15 cellular contexts compared by ENCODE assay signal in genomic region chr1:191026828-191027227, GRCh38.
A peak's percentile ranks its signal among the peaks of the same experiment; 100 is the strongest.
DNase-seq lines count a peak whose midpoint lies in the region; TF ChIP-seq lines count a peak whose summit lies in the region.
"Had no signal": no experiment of that assay in that cellular context is flagged by ENCODE, and none has a peak within 500 bp of the region (broad histone marks: within the 10 kb centered on the region; RNA-seq: fewer than 3 reads in every experiment).

No MANE protein-coding gene starts in this region.

- CTCF ChIA-PET in activated naive CD4-positive, alpha-beta T cell treated with anti-CD3 and anti-CD28 coated beads, Interleukin-2, amount 10 ng/mL, durations not matched to agents 7 days and 5 days (lab: Charles Lee): no interaction called here

- TF ChIP-seq CTCF in WERI-Rb-1 (IDR thresholded peaks at IDR 0.05; ENCODE audit: low read depth, low read length): no peak
- no peak for TF ChIP-seq CTCF in neural progenitor cell (IDR thresholded peaks at IDR 0.05)

- no peaks in the 10 kb centered on the region for H3K36me3 Mint-ChIP-seq in neural progenitor cell
- H3K36me3 Mint-ChIP-seq in activated naive CD4-positive, alpha-beta T cell treated with anti-CD3 and anti-CD28 coated beads, Interleukin-2, amount 10 ng/mL, durations not matched to agents 7 days and 5 days: no peaks in the 10 kb centered on the region
- H3K36me3 Mint-ChIP-seq: CD8-positive, alpha-beta memory T cell had no signal

- H3K4me3 Mint-ChIP-seq in neural progenitor cell: no peak overlapping the region
- H3K4me3 Mint-ChIP-seq in activated naive CD4-positive, alpha-beta T cell treated with anti-CD3 and anti-CD28 coated beads, Interleukin-2, amount 10 ng/mL, durations not matched to agents 7 days and 5 days: no peak overlapping the region
- H3K4me3 Mint-ChIP-seq: CD8-positive, alpha-beta memory T cell had no signal

- no peak overlapping the region for H3K9ac ChIP-seq in neural progenitor cell
- H3K9ac ChIP-seq: BLaER1, GM23248 had no signal

- H3K36me3 ChIP-seq in WERI-Rb-1 (no peaks in the 10 kb centered on the region), neural progenitor cell (no peaks in the 10 kb centered on the region)
- H3K36me3 ChIP-seq: BLaER1 had no signal

- H3K27ac Mint-ChIP-seq in neural progenitor cell: no peak overlapping the region
- H3K27ac Mint-ChIP-seq in activated naive CD4-positive, alpha-beta T cell treated with anti-CD3 and anti-CD28 coated beads, Interleukin-2, amount 10 ng/mL, durations not matched to agents 7 days and 5 days: no peak overlapping the region
- H3K27ac Mint-ChIP-seq: CD8-positive, alpha-beta memory T cell had no signal

- no peaks in the 10 kb centered on the region for H3K4me1 Mint-ChIP-seq in neural progenitor cell
- no peaks in the 10 kb centered on the region for H3K4me1 Mint-ChIP-seq in activated naive CD4-positive, alpha-beta T cell treated with anti-CD3 and anti-CD28 coated beads, Interleukin-2, amount 10 ng/mL, durations not matched to agents 7 days and 5 days
- H3K4me1 Mint-ChIP-seq: CD8-positive, alpha-beta memory T cell had no signal

- H3K4me2 ChIP-seq in neural progenitor cell: no peak overlapping the region
- H3K4me2 ChIP-seq: BLaER1 had no signal

- peaks cover 5% of the 10 kb centered on the region for H3K9me3 Mint-ChIP-seq in neural progenitor cell
- peaks cover 19% of the 10 kb centered on the region for H3K9me3 Mint-ChIP-seq in activated naive CD4-positive, alpha-beta T cell treated with anti-CD3 and anti-CD28 coated beads, Interleukin-2, amount 10 ng/mL, durations not matched to agents 7 days and 5 days

- no peak overlapping the region for H3K4me3 ChIP-seq in WERI-Rb-1 (ENCODE audit: low read depth, low read length)
- H3K4me3 ChIP-seq in neural progenitor cell: no peak overlapping the region
- H3K4me3 ChIP-seq: BLaER1, GM23248, K562 had no signal

- H3K4me1 ChIP-seq in neural progenitor cell: no peaks in the 10 kb centered on the region
- H3K4me1 ChIP-seq: BLaER1, Caco-2 had no signal

- no peaks in the 10 kb centered on the region for H3F3A ChIP-seq in neural progenitor cell (ENCODE audit: low read depth)

- no peaks in the 10 kb centered on the region for H3K79me2 ChIP-seq in neural progenitor cell (ENCODE audit: low read depth)

- H4K20me1 ChIP-seq in neural progenitor cell (ENCODE audit: low read depth): no peaks in the 10 kb centered on the region
- H4K20me1 ChIP-seq: BLaER1 had no signal

- H3K27me3 ChIP-seq in WERI-Rb-1 (ENCODE audit: insufficient read depth, low read depth, severe bottlenecking): no peaks in the 10 kb centered on the region
- H3K27me3 ChIP-seq in neural progenitor cell: no peaks in the 10 kb centered on the region
- H3K27me3 ChIP-seq: BLaER1 had no signal

- H2AFZ ChIP-seq in neural progenitor cell (replicated peaks): no peak overlapping the region
- H2AFZ ChIP-seq: GM23248 had no signal

- H3K27me3 Mint-ChIP-seq in neural progenitor cell (ENCODE audit: insufficient read depth, low read depth): no peaks in the 10 kb centered on the region
- no peaks in the 10 kb centered on the region for H3K27me3 Mint-ChIP-seq in activated naive CD4-positive, alpha-beta T cell treated with anti-CD3 and anti-CD28 coated beads, Interleukin-2, amount 10 ng/mL, durations not matched to agents 7 days and 5 days
- H3K27me3 Mint-ChIP-seq: CD8-positive, alpha-beta memory T cell had no signal

- H3K27ac ChIP-seq in WERI-Rb-1: no peak overlapping the region
- no peak overlapping the region for H3K27ac ChIP-seq in neural progenitor cell
- H3K27ac ChIP-seq: 22Rv1, BLaER1, GM23248 had no signal

- DNase-seq in DMS 273 (lab: John Stamatoyannopoulos, UW; ENCODE audit: unreplicated experiment) (peak; percentile 40), DMS 273 treated with DMSO at 0.1 percent for 48 hours (lab: John Stamatoyannopoulos, UW) (no peak), NCI-H524 treated with DMSO at 0.1 percent for 48 hours (lab: John Stamatoyannopoulos, UW) (peak; percentile 42), WERI-Rb-1 (peak; percentile 55), neural progenitor cell (ENCODE audit: low spot score) (no peak)
- no peak for DNase-seq in activated T-cell treated with anti-CD3 and anti-CD28 coated beads, Interleukin-2, amount 50 U/mL, for 48 hours
- DNase-seq in activated naive CD4-positive, alpha-beta T cell treated with anti-CD3 and anti-CD28 coated beads, Interleukin-2, amount 10 ng/mL, durations not matched to agents 7 days and 5 days: no peak
- DNase-seq: Caco-2; CD8-positive, alpha-beta memory T cell; GF-D8; GM23248; H7 had no signal

- H3K9me3 ChIP-seq in WERI-Rb-1 (ENCODE audit: severe bottlenecking): no peaks in the 10 kb centered on the region
- no peaks in the 10 kb centered on the region for H3K9me3 ChIP-seq in neural progenitor cell (ENCODE audit: low read depth)
- H3K9me3 ChIP-seq: Caco-2 had no signal

Comparison
In these comparisons a context has a peak if more than half of its experiments do, and no peak if none do; other contexts are left out.
1. DNase-seq: peak in DMS 273 (single experiment), NCI-H524 treated with DMSO at 0.1 percent for 48 hours (single experiment) and WERI-Rb-1 (single experiment); none in DMS 273 treated with DMSO at 0.1 percent for 48 hours (single experiment), neural progenitor cell (single experiment), activated T-cell treated with anti-CD3 and anti-CD28 coated beads, Interleukin-2, amount 50 U/mL, for 48 hours (0 of 2) and activated naive CD4-positive, alpha-beta T cell treated with anti-CD3 and anti-CD28 coated beads, Interleukin-2, amount 10 ng/mL, durations not matched to agents 7 days and 5 days (single experiment).